ENCODE assay signal across 15 cellular contexts in genomic region chr17:32114536-32114935, GRCh38. TPM values are rescaled to one million over a fixed set of nuclear protein-coding genes. Genes with fewer than 3 reads are reported as not detected.
DNase-seq lines count a peak whose midpoint lies in the region; TF ChIP-seq lines count a peak whose summit lies in the region.
"Had no signal": no experiment of that assay in that cellular context is flagged by ENCODE, and none has a peak within 500 bp of the region (broad histone marks: within the 10 kb centered on the region; RNA-seq: fewer than 3 reads in every experiment).

No MANE protein-coding gene starts in this region.

- peaks cover 23% of the 10 kb centered on the region for H3K4me1 ChIP-seq in DOHH2 (ENCODE audit: control insufficient read depth, low read length)

- POLR2A ChIA-PET in HEK293T (lab: Yijun Ruan, JAX) = interaction anchor here (1.3 to 1.5 kb wide), 2 partner anchors 11 to 25 kb away, joined by 3 to 4 read pairs; no protein-coding TSS in a partner anchor

- TF ChIP-seq CTCF in DOHH2 (IDR thresholded peaks at IDR 0.05; ENCODE audit: low read depth, low read length, poor library complexity, severe bottlenecking) (no peak), nephron (IDR thresholded peaks at IDR 0.05; ENCODE audit: unreplicated experiment in 3 of 3) (no peak), CD14-positive monocyte (IDR thresholded peaks at IDR 0.05) (no peak)

- H3K9me3 ChIP-seq in DOHH2 (ENCODE audit: control insufficient read depth, insufficient read depth, low read length) (no peaks in the 10 kb centered on the region), SK-N-MC (ENCODE audit: low read depth, low read length) (no peaks in the 10 kb centered on the region)

- H3K4me1 Mint-ChIP-seq in nephron (peaks cover 23% of the 10 kb centered on the region), CD14-positive monocyte (peaks cover 22% of the 10 kb centered on the region)

- intact Hi-C loops in CD14-positive monocyte (cut with micrococcal nuclease) = no loop called here

- H4K20me1 ChIP-seq in DOHH2 (ENCODE audit: control insufficient read depth, insufficient read depth, low read depth, low read length) = no peaks in the 10 kb centered on the region

- H3K9me3 Mint-ChIP-seq in nephron (no peaks in the 10 kb centered on the region), CD14-positive monocyte (no peaks in the 10 kb centered on the region)
- H3K9me3 Mint-ChIP-seq: CD8-positive, alpha-beta T cell had no signal

- H3K27ac ChIP-seq in DOHH2 (ENCODE audit: low read depth, low read length) (no peak overlapping the region), SK-N-MC (0 out of 2 replicates have a peak overlapping the region, but pooled peaks have one; percentile 35)

- H3K36me3 ChIP-seq in DOHH2 (ENCODE audit: control insufficient read depth, low read length) = no peaks in the 10 kb centered on the region
- H3K36me3 ChIP-seq in SK-N-MC (ENCODE audit: insufficient read depth, low read length) = no peaks in the 10 kb centered on the region

- H3K4me2 ChIP-seq in DOHH2 (ENCODE audit: low read length) = peak overlapping the region; percentile 45

- no peaks in the 10 kb centered on the region for H3K27me3 ChIP-seq in DOHH2 (ENCODE audit: control insufficient read depth, low read length)

- H3K79me2 ChIP-seq in DOHH2 (ENCODE audit: control insufficient read depth, low read length) = no peaks in the 10 kb centered on the region

- H3K4me3 ChIP-seq in DOHH2 (ENCODE audit: low read length) = peak overlapping the region; percentile 43
- H3K4me3 ChIP-seq in SK-N-MC = 0 out of 2 replicates have a peak overlapping the region, but pooled peaks have one; percentile 10

- no peak overlapping the region for H3K9ac ChIP-seq in SK-N-MC (ENCODE audit: insufficient read length)

- H3K9me2 ChIP-seq in DOHH2 (replicated peaks; ENCODE audit: control insufficient read depth, low read length) = no peaks in the 10 kb centered on the region

- peak overlapping the region; percentile 2 to 26 (median 5) for H3K27ac Mint-ChIP-seq in nephron
- no peak overlapping the region for H3K27ac Mint-ChIP-seq in CD14-positive monocyte
- H3K27ac Mint-ChIP-seq: CD8-positive, alpha-beta T cell; T-helper 17 cell had no signal

- H3F3A ChIP-seq in DOHH2 (ENCODE audit: control insufficient read depth, insufficient read depth) = no peaks in the 10 kb centered on the region

- H3K4me3 Mint-ChIP-seq in nephron = no peak overlapping the region
- H3K4me3 Mint-ChIP-seq in CD14-positive monocyte = no peak overlapping the region
- H3K4me3 Mint-ChIP-seq: CD8-positive, alpha-beta T cell; T-helper 17 cell had no signal

- DNase-seq in HEK293T (ENCODE audit: extremely low spot score) (no peak), SK-N-MC (ENCODE audit: low read depth, low spot score) (no peak), RPMI8226 (no peak), superior temporal gyrus (ENCODE audit: extremely low spot score) (no peak), CD14-positive monocyte (ENCODE audit: low spot score) (no peak)
- DNase-seq: CD8-positive, alpha-beta T cell; DND-41; GDM1; GOT3; NCI-H187 treated with DMSO at 0.1 percent for 48 hours; NCI-H510A treated with DMSO at 0.1 percent for 48 hours; SHP77 treated with DMSO at 0.1 percent for 48 hours; T-helper 17 cell had no signal

- H3K27me3 Mint-ChIP-seq in nephron (ENCODE audit: low read depth) = peaks cover 4% of the 10 kb centered on the region
- peaks cover 0 to 5% (median 3%) of the 10 kb centered on the region in 3 donors for H3K27me3 Mint-ChIP-seq in CD14-positive monocyte (ENCODE audit: low read depth in 3 of 3)

- H3K36me3 Mint-ChIP-seq in nephron (ENCODE audit: low read depth) (no peaks in the 10 kb centered on the region), CD14-positive monocyte (no peaks in the 10 kb centered on the region)
- H3K36me3 Mint-ChIP-seq: CD8-positive, alpha-beta T cell had no signal

- CTCF ChIA-PET in HEK293T (lab: Yijun Ruan, JAX) = no interaction called here

TF ChIP-seq in HEK293T, 16 proteins besides CTCF, POLR2A, EP300 and RAD21:
- no peak for TF ChIP-seq TARDBP (IDR thresholded peaks at IDR 0.05)
- no peak for TF ChIP-seq CTBP1 (IDR thresholded peaks at IDR 0.05; ENCODE audit: borderline replicate concordance)
- TF ChIP-seq BHLHE40 (IDR thresholded peaks at IDR 0.05; ENCODE audit: borderline replicate concordance) = peak; percentile 55; the same call in 1 of the 2 replicates
- TF ChIP-seq FOXM1 (IDR thresholded peaks at IDR 0.05; ENCODE audit: borderline replicate concordance) = no peak
- TF ChIP-seq SP1 (IDR thresholded peaks at IDR 0.05) = no peak
- TF ChIP-seq ZNF384 (IDR thresholded peaks at IDR 0.05) = no peak

RNA-seq across cellular contexts. Expression of gene RHOT1, which starts 27.8 kb away (rescaled TPM):
- polyA plus RNA-seq in CD14-positive monocyte = 10 to 100 TPM; 45.9 to 51.9 TPM

Comparison
In these comparisons a context has a peak if more than half of its experiments do, and no peak if none do; other contexts are left out.
1. H3K27ac Mint-ChIP-seq: peak in nephron (3 of 3); none in CD14-positive monocyte (0 of 7).